ENCODE assay signal across 39 cellular contexts in genomic region chr3:63609408-63609807, GRCh38. TPM values are rescaled to one million over a fixed set of nuclear protein-coding genes. Genes with fewer than 3 reads are reported as not detected.
"Had no signal": no experiment of that assay in that cellular context is flagged by ENCODE, and none has a peak within 500 bp of the region (broad histone marks: within the 10 kb centered on the region; RNA-seq: fewer than 3 reads in every experiment).

No MANE protein-coding gene starts in this region.

- H3K9me3 ChIP-seq: adrenal gland, ascending aorta, body of pancreas, breast epithelium had no signal

- H3K27me3 ChIP-seq: adrenal gland, ascending aorta, body of pancreas, brain microvascular endothelial cell, breast epithelium, cardiac muscle cell had no signal

- H3K27ac ChIP-seq: adrenal gland, ascending aorta, body of pancreas, brain microvascular endothelial cell, breast epithelium, cardiac muscle cell had no signal

- ATAC-seq: activated naive CD4-positive, alpha-beta T cell treated with anti-CD3 and anti-CD28 coated beads, Interleukin-2, amount 50 U/mL, for 72 hours; activated naive CD8-positive, alpha-beta T cell treated with anti-CD3 and anti-CD28 coated beads, Interleukin-2, amount 50 U/mL, for 24 hours; activated T-cell treated with anti-CD3 and anti-CD28 coated beads, Interleukin-2, amount 50 U/mL, for 4 hours; activated T-cell treated with anti-CD3 and anti-CD28 coated beads, Interleukin-2, amount 50 U/mL, for 72 hours; activated T-helper 17 cell treated with anti-CD3 and anti-CD28 coated beads, Interleukin-2, amount 50 U/mL, for 72 hours; body of pancreas had no signal

- H3K4me1 ChIP-seq: adrenal gland, ascending aorta, breast epithelium had no signal

- H3K36me3 ChIP-seq: adrenal gland, ascending aorta, brain microvascular endothelial cell, breast epithelium, cardiac muscle cell had no signal

- DNase-seq: activated effector memory CD4-positive, alpha-beta T cell treated with anti-CD3 and anti-CD28 coated beads, Interleukin-2, amount 50 U/mL, for 16 hours; activated effector memory CD4-positive, alpha-beta T cell treated with Interleukin-2 at 50 U/mL for 16 hours; activated gamma-delta T cell; activated gamma-delta T cell treated with Interleukin-2 at 50 U/mL for 16 hours; activated naive CD4-positive, alpha-beta T cell; activated naive CD4-positive, alpha-beta T cell treated with anti-CD3 and anti-CD28 coated beads for 36 hours; activated naive CD4-positive, alpha-beta T cell treated with anti-CD3 and anti-CD28 coated beads, Interleukin-2, amount 10 ng/mL, durations not matched to agents 7 days and 5 days; activated naive CD4-positive, alpha-beta T cell treated with anti-CD3 and anti-CD28 coated beads, Interleukin-2, amount 50 U/mL, for 16 hours; activated naive CD4-positive, alpha-beta T cell treated with Interleukin-2 at 50 U/mL for 16 hours; activated naive CD8-positive, alpha-beta T cell treated with anti-CD3 and anti-CD28 coated beads for 36 hours; activated naive CD8-positive, alpha-beta T cell treated with anti-CD3 and anti-CD28 coated beads, Interleukin-2, amount 10 ng/mL, durations not matched to agents 7 days and 5 days; activated naive CD8-positive, alpha-beta T cell treated with anti-CD3 and anti-CD28 coated beads, Interleukin-2, amount 50 U/mL, for 24 hours; activated T-cell treated with anti-CD3 and anti-CD28 coated beads, Interleukin-2, amount 50 U/mL, for 1 hour; activated T-cell treated with anti-CD3 and anti-CD28 coated beads, Interleukin-2, amount 50 U/mL, for 24 hours; activated T-cell treated with anti-CD3 and anti-CD28 coated beads, Interleukin-2, amount 50 U/mL, for 4 hours; activated T-cell treated with anti-CD3 and anti-CD28 coated beads, Interleukin-2, amount 50 U/mL, for 48 hours; activated T-cell treated with anti-CD3 and anti-CD28 coated beads, Interleukin-2, amount 50 U/mL, for 72 hours; adrenal gland; amniotic stem cell; amygdala; anterior cingulate cortex; aorta; brain microvascular endothelial cell; caudate nucleus; central memory CD4-positive, alpha-beta T cell; cerebellar nuclear complex had no signal

- H3K4me3 ChIP-seq: adrenal gland, ascending aorta, body of pancreas, breast epithelium, cardiac muscle cell had no signal

- FAIRE-seq: astrocyte, bronchial epithelial cell had no signal

RNA-seq across cellular contexts. Expression of gene SNTN, which starts 43.1 kb away (rescaled TPM):
- total RNA-seq: activated naive CD4-positive, alpha-beta T cell treated with anti-CD3 and anti-CD28 coated beads for 36 hours; activated naive CD4-positive, alpha-beta T cell treated with anti-CD3 and anti-CD28 coated beads, Interleukin-2, amount 50 U/mL, for 72 hours; activated naive CD8-positive, alpha-beta T cell treated with anti-CD3 and anti-CD28 coated beads for 36 hours; activated naive CD8-positive, alpha-beta T cell treated with anti-CD3 and anti-CD28 coated beads, Interleukin-2, amount 10 ng/mL, durations not matched to agents 7 days and 5 days; activated T-cell treated with anti-CD3 and anti-CD28 coated beads, Interleukin-2, amount 50 U/mL, for 4 hours; activated T-cell treated with anti-CD3 and anti-CD28 coated beads, Interleukin-2, amount 50 U/mL, for 72 hours; activated T-helper 1 cell treated with anti-CD3 and anti-CD28 coated beads, Interleukin-12 subunit alpha, Interleukin-12 subunit beta, Interleukin-2, Interleukin-4 antibody, amounts not matched to agents 30 ng/mL and 10 ng/mL and 1 ng/mL, durations not matched to agents 14 hours and 24 hours and 36 hours; activated T-helper 17 cell treated with anti-CD3 and anti-CD28 coated beads, Interleukin-2, amount 50 U/mL, for 72 hours; activated T-helper 2 cell treated with anti-CD3 and anti-CD28 coated beads, Interferon-gamma antibody, Interleukin-2, Interleukin-4, amounts not matched to agents 10 μg/mL and 5 μg/mL and 100 μg/mL, durations not matched to agents 14 hours and 24 hours and 36 hours; adrenal gland; aorta; ascending aorta; astrocyte; breast epithelium; bronchial epithelial cell; cardiac septum; cerebellum; chondrocyte had no signal
- polyA plus RNA-seq: adrenal gland, aorta, cardiac muscle cell had no signal
